Comparison of ENCODE assay signal across 9 cellular contexts in the genomic region with DNA sequence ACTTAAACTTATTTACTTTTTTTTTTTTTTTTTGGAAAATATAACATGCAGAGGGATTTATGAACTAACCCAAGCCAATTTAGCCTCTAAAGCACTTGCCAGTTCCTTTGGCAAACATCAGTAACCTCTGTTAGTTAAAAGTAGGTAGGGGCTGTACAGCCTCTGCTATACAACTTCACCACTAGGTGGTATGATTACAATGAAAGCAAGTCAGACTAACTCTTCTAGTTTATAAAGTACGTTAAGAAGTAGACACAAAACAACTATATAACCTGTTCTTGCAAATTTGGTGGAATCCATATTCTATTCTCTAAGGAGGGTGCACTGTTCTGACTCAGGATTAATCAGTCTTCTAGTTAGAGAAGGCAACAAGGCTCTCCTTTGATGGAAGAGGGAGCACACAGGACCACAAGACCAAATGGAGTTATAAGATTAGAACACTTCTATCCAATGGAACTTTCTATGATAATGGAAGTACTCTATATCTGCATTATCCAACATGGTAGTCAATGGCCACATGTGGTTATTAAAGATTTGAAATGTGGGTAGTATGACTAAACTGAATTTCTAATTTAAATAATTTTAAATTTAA. TPM values are rescaled to one million over a fixed set of nuclear protein-coding genes. Genes with fewer than 3 reads are reported as not detected.
DNase-seq lines count a peak whose midpoint lies in the region; ATAC-seq and TF ChIP-seq lines count a peak whose summit lies in the region.
"Had no signal": no experiment of that assay in that cellular context is flagged by ENCODE, and none has a peak within 500 bp of the region (broad histone marks: within the 10 kb centered on the region; RNA-seq: fewer than 3 reads in every experiment).

No MANE protein-coding gene starts in this region.

- H3K27ac ChIP-seq in C4-2B (no peak overlapping the region), aorta (ENCODE audit: low read depth in 1 of 2, low read length in 2 of 2) (no peak overlapping the region)

- DNase-seq in NCI-H748 treated with DMSO at 0.1 percent for 48 hours (lab: John Stamatoyannopoulos, UW): peak; percentile 4
- no peak for DNase-seq in central memory CD8-positive, alpha-beta T cell (ENCODE audit: low spot score in 2 of 2)
- peak; percentile 26 for DNase-seq in midbrain (lab: John Stamatoyannopoulos, UW)
- DNase-seq in aorta: no peak
- DNase-seq in posterior cingulate gyrus: no peak

- no peaks in the 10 kb centered on the region for H3K4me1 ChIP-seq in aorta (ENCODE audit: control insufficient read depth in 1 of 2, insufficient read depth in 2 of 2, low read length in 2 of 2)

- H3K4me3 Mint-ChIP-seq in central memory CD8-positive, alpha-beta T cell: no peak overlapping the region

- no peaks in the 10 kb centered on the region for H3K9me3 ChIP-seq in aorta (ENCODE audit: control insufficient read depth, low read length)

- H3K27me3 Mint-ChIP-seq in central memory CD8-positive, alpha-beta T cell: no peaks in the 10 kb centered on the region

- peaks cover 0 to 3% of the 10 kb centered on the region in 2 donors for H3K36me3 ChIP-seq in aorta (ENCODE audit: control insufficient read depth in 1 of 2, insufficient read depth in 2 of 2, low read length in 1 of 2)

- ATAC-seq in GM18520 (IDR thresholded peaks at IDR 0.05; ENCODE audit: unreplicated experiment) (peak; percentile 73), HG02973 (IDR thresholded peaks at IDR 0.05; ENCODE audit: unreplicated experiment) (peak; percentile 85), aorta (ENCODE audit: low FRiP score) (no peak)
- ATAC-seq in central memory CD8-positive, alpha-beta T cell (replicated peaks; ENCODE audit: extremely low read depth, poor library complexity, severe bottlenecking): peak; percentile 60

- H3K27me3 ChIP-seq in aorta (ENCODE audit: control insufficient read depth in 1 of 2, insufficient read depth in 2 of 2, low read length in 1 of 2): no peaks in the 10 kb centered on the region

- no peak overlapping the region for H3K27ac Mint-ChIP-seq in central memory CD8-positive, alpha-beta T cell (ENCODE audit: low read depth)

- peaks cover 61% of the 10 kb centered on the region for H3K36me3 Mint-ChIP-seq in central memory CD8-positive, alpha-beta T cell (ENCODE audit: insufficient read depth)

- no peaks in the 10 kb centered on the region for H3K9me3 Mint-ChIP-seq in central memory CD8-positive, alpha-beta T cell

- intact Hi-C loops in aorta (cut with DNase I) (no loop called here), posterior cingulate gyrus (cut with DNase I) (no loop called here)

- no peak overlapping the region for H3K4me3 ChIP-seq in aorta (ENCODE audit: low read length in 2 of 2)

- WGBS in aorta, 2 donors: 2 to 5% methylated on average over 1 of the region's 1 CpG

- peak; percentile 75 for TF ChIP-seq CTCF in C4-2B (conservative IDR thresholded peaks at IDR 0.05)

- no peaks in the 10 kb centered on the region for H3K4me1 Mint-ChIP-seq in central memory CD8-positive, alpha-beta T cell

RNA-seq across cellular contexts. Expression of a gene that starts 12.8 kb away (rescaled TPM):
- 10 to 100 TPM; 39.3 to 45.6 TPM for total RNA-seq in aorta
- 10 to 100 TPM; 30.2 to 38.6 TPM for polyA plus RNA-seq in aorta

RNA-seq across cellular contexts. Expression of a gene that starts 13.1 kb away (rescaled TPM):
- 10 to 100 TPM; 46.8 to 64.1 TPM for total RNA-seq in aorta
- polyA plus RNA-seq in aorta: 10 to 100 TPM in 1 of 2 donors, 1 to 10 TPM in 1; 8.3 to 15.4 TPM

RNA-seq across cellular contexts. Expression of a gene that starts 39.5 kb away (rescaled TPM):
- total RNA-seq in aorta: not detected
- 10 to 100 TPM in 1 of 2 donors, not detected in 1; 11.8 TPM for polyA plus RNA-seq in aorta
- total RNA-seq: pulmonary artery endothelial cell had no signal

Comparison
In these comparisons a context has a peak if more than half of its experiments do, and no peak if none do; other contexts are left out.
1. DNase-seq: peak in NCI-H748 treated with DMSO at 0.1 percent for 48 hours (single experiment) and midbrain (single experiment); none in central memory CD8-positive, alpha-beta T cell (0 of 2), aorta (0 of 2) and posterior cingulate gyrus (0 of 10).